18 cellular contexts compared by ENCODE assay signal in the genomic region with DNA sequence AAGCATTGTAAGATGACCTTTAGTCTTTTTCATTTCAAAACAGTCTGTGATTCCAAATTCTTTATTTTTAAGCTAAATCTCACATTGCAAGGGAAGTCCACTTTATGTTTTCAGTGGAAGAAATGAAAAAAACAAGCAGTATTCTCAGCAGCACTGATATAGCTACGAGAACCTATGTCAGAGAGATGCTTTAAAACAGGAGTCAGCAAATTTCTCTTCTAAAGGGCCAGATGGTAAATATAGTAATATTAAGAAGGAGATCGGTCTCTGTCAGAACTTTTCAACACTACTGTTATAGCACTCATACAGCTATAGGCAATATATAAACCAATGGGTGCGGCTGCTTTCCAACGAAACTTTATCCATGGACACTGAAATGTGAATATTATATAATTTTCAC. TPM values are rescaled to one million over a fixed set of nuclear protein-coding genes. Genes with fewer than 3 reads are reported as not detected.
DNase-seq lines count a peak whose midpoint lies in the region; ATAC-seq, FAIRE-seq and TF ChIP-seq lines count a peak whose summit lies in the region.
"Had no signal": no experiment of that assay in that cellular context is flagged by ENCODE, and none has a peak within 500 bp of the region (broad histone marks: within the 10 kb centered on the region; RNA-seq: fewer than 3 reads in every experiment).

No MANE protein-coding gene starts in this region.

- H3K79me2 ChIP-seq in keratinocyte (ENCODE audit: control insufficient read depth, insufficient read depth, low read length), result no peaks in the 10 kb centered on the region

- no peaks in the 10 kb centered on the region for H3K27me3 ChIP-seq in RWPE2 (ENCODE audit: insufficient read depth, poor library complexity, severe bottlenecking)
- no peaks in the 10 kb centered on the region for H3K27me3 ChIP-seq in keratinocyte (ENCODE audit: control insufficient read depth, extremely low read depth, insufficient read depth, low read length)
- no peaks in the 10 kb centered on the region for H3K27me3 ChIP-seq in prostate gland (replicated peaks; ENCODE audit: insufficient read depth)
- H3K27me3 ChIP-seq: BLaER1 treated with 17β-estradiol and CSF1 and Interleukin-3, amounts not matched to agents 10 nM and 100 nM had no signal

- no peak for TF ChIP-seq CTCF in CD14-positive monocyte (IDR thresholded peaks at IDR 0.05)
- no peak for TF ChIP-seq CTCF in RWPE2 (IDR thresholded peaks at IDR 0.05; ENCODE audit: poor library complexity, severe bottlenecking)
- no peak for TF ChIP-seq CTCF in keratinocyte (optimal IDR thresholded peaks at IDR 0.05 in 1 of 3, IDR thresholded peaks at IDR 0.05 in 1 of 3, conservative IDR thresholded peaks at IDR 0.05 in 1 of 3; ENCODE audit: extremely low read depth in 1 of 3, insufficient read depth in 2 of 3, low read length in 3 of 3)
- TF ChIP-seq CTCF in prostate gland (IDR thresholded peaks at IDR 0.05), result no peak

- H4K20me1 ChIP-seq in keratinocyte (ENCODE audit: control insufficient read depth, extremely low read depth, insufficient read depth, low read length), result no peaks in the 10 kb centered on the region
- H4K20me1 ChIP-seq: BLaER1 treated with 17β-estradiol and CSF1 and Interleukin-3, amounts not matched to agents 10 nM and 100 nM had no signal

- H3K4me3 Mint-ChIP-seq in activated naive CD8-positive, alpha-beta T cell treated with anti-CD3 and anti-CD28 coated beads, Interleukin-2, amount 50 U/mL, for 24 hours, result no peak overlapping the region
- H3K4me3 Mint-ChIP-seq in activated naive CD8-positive, alpha-beta T cell treated with anti-CD3 and anti-CD28 coated beads for 36 hours, result no peak overlapping the region
- no peak overlapping the region for H3K4me3 Mint-ChIP-seq in CD14-positive monocyte
- no peak overlapping the region for H3K4me3 Mint-ChIP-seq in activated CD8-positive, alpha-beta T cell treated with anti-CD3 and anti-CD28 coated beads, Interleukin-2, amount 10 ng/mL, durations not matched to agents 7 days and 5 days
- H3K4me3 Mint-ChIP-seq: CD4-positive, alpha-beta T cell had no signal

- no peaks in the 10 kb centered on the region for H3K9me3 ChIP-seq in RWPE2 (ENCODE audit: severe bottlenecking)
- H3K9me3 ChIP-seq in keratinocyte (ENCODE audit: control insufficient read depth, low read depth, low read length), result no peaks in the 10 kb centered on the region
- no peaks in the 10 kb centered on the region for H3K9me3 ChIP-seq in prostate gland

- no peak overlapping the region for H3K9ac ChIP-seq in keratinocyte (ENCODE audit: control insufficient read depth, extremely low read depth, insufficient read depth, low read length)
- H3K9ac ChIP-seq: BLaER1 treated with 17β-estradiol and CSF1 and Interleukin-3, amounts not matched to agents 10 nM and 100 nM; GM23248 had no signal

- POLR2A ChIA-PET in activated CD8-positive, alpha-beta T cell treated with anti-CD3 and anti-CD28 coated beads, Interleukin-2, amount 10 ng/mL, durations not matched to agents 7 days and 5 days (lab: Charles Lee), result no interaction called here

- no peaks in the 10 kb centered on the region for H3K36me3 Mint-ChIP-seq in activated naive CD8-positive, alpha-beta T cell treated with anti-CD3 and anti-CD28 coated beads, Interleukin-2, amount 50 U/mL, for 24 hours (ENCODE audit: low read depth)
- no peaks in the 10 kb centered on the region for H3K36me3 Mint-ChIP-seq in activated naive CD8-positive, alpha-beta T cell treated with anti-CD3 and anti-CD28 coated beads for 36 hours
- peaks cover 28 to 38% of the 10 kb centered on the region in 2 donors for H3K36me3 Mint-ChIP-seq in CD14-positive monocyte
- H3K36me3 Mint-ChIP-seq in activated CD8-positive, alpha-beta T cell treated with anti-CD3 and anti-CD28 coated beads, Interleukin-2, amount 10 ng/mL, durations not matched to agents 7 days and 5 days (ENCODE audit: low read depth), result no peaks in the 10 kb centered on the region

- dilution Hi-C loops in keratinocyte (cut with MboI; ENCODE audit: extremely low pct_ligation_motif_present, low sequenced_read_pairs), result no loop called here

- no peak overlapping the region for H3K4me2 ChIP-seq in keratinocyte (ENCODE audit: control insufficient read depth, extremely low read depth, insufficient read depth, low read depth, low read length)

- H3K4me1 Mint-ChIP-seq in activated naive CD8-positive, alpha-beta T cell treated with anti-CD3 and anti-CD28 coated beads, Interleukin-2, amount 50 U/mL, for 24 hours, result peaks cover 37% of the 10 kb centered on the region
- H3K4me1 Mint-ChIP-seq in activated naive CD8-positive, alpha-beta T cell treated with anti-CD3 and anti-CD28 coated beads for 36 hours, result peaks cover 10% of the 10 kb centered on the region
- H3K4me1 Mint-ChIP-seq in CD14-positive monocyte, result peaks cover 9% of the 10 kb centered on the region
- H3K4me1 Mint-ChIP-seq in activated CD8-positive, alpha-beta T cell treated with anti-CD3 and anti-CD28 coated beads, Interleukin-2, amount 10 ng/mL, durations not matched to agents 7 days and 5 days (ENCODE audit: low read depth), result peaks cover 4% of the 10 kb centered on the region

- 86% methylated on average over 4 of the region's 4 CpGs for WGBS in prostate gland

- no peaks in the 10 kb centered on the region for H3K36me3 ChIP-seq in RWPE2 (ENCODE audit: low read depth)
- no peaks in the 10 kb centered on the region for H3K36me3 ChIP-seq in keratinocyte (ENCODE audit: control insufficient read depth in 2 of 2, extremely low read depth in 1 of 2, insufficient read depth in 2 of 2, low read length in 2 of 2)
- H3K36me3 ChIP-seq in prostate gland, result no peaks in the 10 kb centered on the region
- H3K36me3 ChIP-seq: BLaER1 treated with 17β-estradiol and CSF1 and Interleukin-3, amounts not matched to agents 10 nM and 100 nM had no signal

- H3K27ac Mint-ChIP-seq in activated naive CD8-positive, alpha-beta T cell treated with anti-CD3 and anti-CD28 coated beads, Interleukin-2, amount 50 U/mL, for 24 hours, result peak overlapping the region; percentile 33
- H3K27ac Mint-ChIP-seq in activated naive CD8-positive, alpha-beta T cell treated with anti-CD3 and anti-CD28 coated beads for 36 hours, result no peak overlapping the region
- peak overlapping the region in 4 of 7 donors; percentile 4 to 42 (median 27) for H3K27ac Mint-ChIP-seq in CD14-positive monocyte
- no peak overlapping the region for H3K27ac Mint-ChIP-seq in activated CD8-positive, alpha-beta T cell treated with anti-CD3 and anti-CD28 coated beads, Interleukin-2, amount 10 ng/mL, durations not matched to agents 7 days and 5 days
- H3K27ac Mint-ChIP-seq: CD4-positive, alpha-beta T cell had no signal

- TF ChIP-seq POLR2A in prostate gland (IDR thresholded peaks at IDR 0.05), result no peak

- CTCF ChIA-PET in activated CD8-positive, alpha-beta T cell treated with anti-CD3 and anti-CD28 coated beads, Interleukin-2, amount 10 ng/mL, durations not matched to agents 7 days and 5 days (lab: Charles Lee), result interaction anchor here (1.0 kb wide), 1 partner anchor 66 kb away, joined by 3 read pairs; no protein-coding TSS in a partner anchor

- ATAC-seq in activated naive CD8-positive, alpha-beta T cell treated with anti-CD3 and anti-CD28 coated beads, Interleukin-2, amount 50 U/mL, for 24 hours, result no peak
- ATAC-seq in RWPE2 (ENCODE audit: low read depth), result no peak
- no peak for ATAC-seq in left ventricle myocardium superior
- ATAC-seq in activated CD8-positive, alpha-beta T cell treated with anti-CD3 and anti-CD28 coated beads, Interleukin-2, amount 10 ng/mL, durations not matched to agents 7 days and 5 days, result no peak

- intact Hi-C loops in CD14-positive monocyte (cut with micrococcal nuclease), result loop anchor here in 1 of 2 donors (10.0 kb wide), 1 partner anchor 45 kb away; no protein-coding TSS in a partner anchor
- intact Hi-C loops in left ventricle myocardium superior (cut with micrococcal nuclease), result no loop called here
- intact Hi-C loops in prostate gland (cut with DNase I), result no loop called here

- H3K9me3 Mint-ChIP-seq in activated naive CD8-positive, alpha-beta T cell treated with anti-CD3 and anti-CD28 coated beads, Interleukin-2, amount 50 U/mL, for 24 hours, result peaks cover 4% of the 10 kb centered on the region
- H3K9me3 Mint-ChIP-seq in activated naive CD8-positive, alpha-beta T cell treated with anti-CD3 and anti-CD28 coated beads for 36 hours, result no peaks in the 10 kb centered on the region
- H3K9me3 Mint-ChIP-seq in CD14-positive monocyte, result peaks cover 0 to 2% (median 0%) of the 10 kb centered on the region in 7 donors
- no peaks in the 10 kb centered on the region for H3K9me3 Mint-ChIP-seq in activated CD8-positive, alpha-beta T cell treated with anti-CD3 and anti-CD28 coated beads, Interleukin-2, amount 10 ng/mL, durations not matched to agents 7 days and 5 days (ENCODE audit: insufficient read depth)
- H3K9me3 Mint-ChIP-seq: CD4-positive, alpha-beta T cell had no signal

- FAIRE-seq in keratinocyte (lab: Jason Lieb, UNC), result no peak
- FAIRE-seq: GM12891, H54 had no signal

- H3K4me3 ChIP-seq in RWPE2 (ENCODE audit: severe bottlenecking) (no peak overlapping the region), keratinocyte (ENCODE audit: control insufficient read depth in 2 of 3, extremely low read depth in 1 of 3, insufficient read depth in 2 of 3, low read depth in 1 of 3, low read length in 3 of 3) (no peak overlapping the region), prostate gland (no peak overlapping the region)
- H3K4me3 ChIP-seq: BLaER1 treated with 17β-estradiol and CSF1 and Interleukin-3, amounts not matched to agents 10 nM and 100 nM; GM23248 had no signal

- H3K27ac ChIP-seq in RWPE2 (ENCODE audit: poor library complexity, severe bottlenecking) (peak overlapping the region; percentile 92), keratinocyte (ENCODE audit: control insufficient read depth, insufficient read depth, low read length) (peak overlapping the region; percentile 67), prostate gland (no peak overlapping the region)
- H3K27ac ChIP-seq: 22Rv1 had no signal

- no peak overlapping the region for H2AFZ ChIP-seq in keratinocyte (ENCODE audit: control insufficient read depth, low read length)
- H2AFZ ChIP-seq: GM23248 had no signal

- no peaks in the 10 kb centered on the region for H3K9me1 ChIP-seq in keratinocyte (ENCODE audit: control insufficient read depth, extremely low read depth, insufficient read depth, low read length)

- H3K27me3 Mint-ChIP-seq in activated naive CD8-positive, alpha-beta T cell treated with anti-CD3 and anti-CD28 coated beads, Interleukin-2, amount 50 U/mL, for 24 hours, result no peaks in the 10 kb centered on the region
- H3K27me3 Mint-ChIP-seq in activated naive CD8-positive, alpha-beta T cell treated with anti-CD3 and anti-CD28 coated beads for 36 hours, result no peaks in the 10 kb centered on the region
- H3K27me3 Mint-ChIP-seq in CD14-positive monocyte (ENCODE audit: low read depth in 3 of 3), result no peaks in the 10 kb centered on the region
- peaks cover 2% of the 10 kb centered on the region for H3K27me3 Mint-ChIP-seq in activated CD8-positive, alpha-beta T cell treated with anti-CD3 and anti-CD28 coated beads, Interleukin-2, amount 10 ng/mL, durations not matched to agents 7 days and 5 days (ENCODE audit: low read depth)
- H3K27me3 Mint-ChIP-seq: CD4-positive, alpha-beta T cell had no signal

- DNase-seq in activated naive CD8-positive, alpha-beta T cell treated with anti-CD3 and anti-CD28 coated beads, Interleukin-2, amount 50 U/mL, for 24 hours, result no peak
- DNase-seq in activated naive CD8-positive, alpha-beta T cell treated with anti-CD3 and anti-CD28 coated beads for 36 hours, result no peak
- no peak for DNase-seq in CD14-positive monocyte (ENCODE audit: low spot score)
- no peak for DNase-seq in RWPE2 (ENCODE audit: low spot score)
- DNase-seq in keratinocyte (ENCODE audit: low read depth, low spot score), result no peak
- no peak for DNase-seq in left ventricle myocardium superior
- no peak for DNase-seq in prostate gland (ENCODE audit: low spot score)
- DNase-seq in activated CD8-positive, alpha-beta T cell treated with anti-CD3 and anti-CD28 coated beads, Interleukin-2, amount 10 ng/mL, durations not matched to agents 7 days and 5 days, result no peak
- DNase-seq: ACHN; CD4-positive, alpha-beta T cell; DMS79; GM23248 had no signal

- H3K4me1 ChIP-seq in RWPE2 (ENCODE audit: insufficient read depth, poor library complexity, severe bottlenecking), result peaks cover 22% of the 10 kb centered on the region
- peaks cover 17% of the 10 kb centered on the region for H3K4me1 ChIP-seq in keratinocyte (ENCODE audit: control insufficient read depth, extremely low read depth, insufficient read depth, low read length)
- no peaks in the 10 kb centered on the region for H3K4me1 ChIP-seq in prostate gland (replicated peaks)

RNA-seq across cellular contexts. Expression of a gene that starts 18.7 kb away (rescaled TPM):
- not detected for total RNA-seq in activated naive CD8-positive, alpha-beta T cell treated with anti-CD3 and anti-CD28 coated beads for 36 hours
- polyA plus RNA-seq in CD14-positive monocyte (1 to 10 TPM in 1 of 2 donors, under 1 TPM in 1; 0.52 to 1.3 TPM), keratinocyte (4.6 to 6.7 TPM (median 6.0 TPM) in 3 replicates)
- polyA plus RNA-seq in keratinocyte (2011; ENCODE audit: low read depth), result 0.35 TPM
- 2.6 and 3.3 TPM in 2 replicates for polyA plus RNA-seq in keratinocyte (2011; cell fraction: cytosol; rRNA removed)
- polyA plus RNA-seq in keratinocyte (2011; cell fraction: nucleus; rRNA removed), result 7.1 and 8.0 TPM in 2 replicates
- polyA plus RNA-seq in keratinocyte (2012; ENCODE audit: low replicate concordance), result 0.42 and 4.7 TPM in 2 replicates
- 3.9 to 7.0 TPM (median 5.4 TPM) in 3 replicates for polyA minus RNA-seq in keratinocyte
- 4.4 TPM for polyA minus RNA-seq in keratinocyte (2011; cell fraction: cytosol; rRNA and poly(A)+ RNA removed)
- 5.0 and 12.8 TPM in 2 replicates for polyA minus RNA-seq in keratinocyte (2011; cell fraction: nucleus; rRNA and poly(A)+ RNA removed)
- total RNA-seq in left ventricle myocardium superior (not detected), prostate gland (1 to 10 TPM in 1 of 2 donors, not detected in 1; 2.1 TPM)
- total RNA-seq in activated CD8-positive, alpha-beta T cell treated with anti-CD3 and anti-CD28 coated beads, Interleukin-2, amount 10 ng/mL, durations not matched to agents 7 days and 5 days, result not detected
- total RNA-seq: CD4-positive, alpha-beta T cell; G401; GM23248; HT-29 had no signal

Comparison
In these comparisons a context has a peak if more than half of its experiments do, and no peak if none do; other contexts are left out.
1. H3K27ac Mint-ChIP-seq: peak in activated naive CD8-positive, alpha-beta T cell treated with anti-CD3 and anti-CD28 coated beads, Interleukin-2, amount 50 U/mL, for 24 hours (single experiment) and CD14-positive monocyte (4 of 7); none in activated naive CD8-positive, alpha-beta T cell treated with anti-CD3 and anti-CD28 coated beads for 36 hours (single experiment) and activated CD8-positive, alpha-beta T cell treated with anti-CD3 and anti-CD28 coated beads, Interleukin-2, amount 10 ng/mL, durations not matched to agents 7 days and 5 days (single experiment).
2. H3K27ac ChIP-seq: peak in RWPE2 (single experiment) and keratinocyte (single experiment); none in prostate gland (0 of 2).